ENCODE assay signal across 18 cellular contexts in genomic region chrX:133384454-133384853, GRCh38. TPM values are rescaled to one million over a fixed set of nuclear protein-coding genes. Genes with fewer than 3 reads are reported as not detected.
DNase-seq lines count a peak whose midpoint lies in the region; ATAC-seq and TF ChIP-seq lines count a peak whose summit lies in the region.
"Had no signal": no experiment of that assay in that cellular context is flagged by ENCODE, and none has a peak within 500 bp of the region (broad histone marks: within the 10 kb centered on the region; RNA-seq: fewer than 3 reads in every experiment).

No MANE protein-coding gene starts in this region.

- H3K27me3 Mint-ChIP-seq in H9 (ENCODE audit: low read depth) (no peaks in the 10 kb centered on the region), endodermal cell (ENCODE audit: insufficient read depth) (no peaks in the 10 kb centered on the region), nephron progenitor cell (ENCODE audit: low read depth, poor library complexity) (no peaks in the 10 kb centered on the region)

- H2BK20ac ChIP-seq in H9 (ENCODE audit: low read depth, low read length, poor library complexity, severe bottlenecking) = no peak overlapping the region

- peaks cover 9 to 52% (median 38%) of the 10 kb centered on the region in 3 experiments; a peak in 6 of 7 replicates for H3K36me3 Mint-ChIP-seq in H9 (ENCODE audit: insufficient read depth in 1 of 3, low read depth in 3 of 3)
- peaks cover 68% of the 10 kb centered on the region for H3K36me3 Mint-ChIP-seq in endodermal cell (ENCODE audit: low read depth)
- H3K36me3 Mint-ChIP-seq in nephron progenitor cell (ENCODE audit: low read depth) = peaks cover 4% of the 10 kb centered on the region
- H3K36me3 Mint-ChIP-seq: CD4-positive, alpha-beta memory T cell had no signal

- H3K27ac Mint-ChIP-seq in H9 (peak overlapping the region in 2 of 3 experiments; percentile 12 to 73; a peak in 2 of 7 replicates), endodermal cell (peak overlapping the region; percentile 33), nephron progenitor cell (peak overlapping the region; percentile 33)
- H3K27ac Mint-ChIP-seq: CD4-positive, alpha-beta memory T cell had no signal

- H3K4me2 ChIP-seq in H9 (ENCODE audit: insufficient read depth, insufficient read length, low read length) = no peak overlapping the region
- H3K4me2 ChIP-seq: A549 had no signal

- H3K56ac ChIP-seq in H9 (ENCODE audit: insufficient read length, low read depth, low read length) = no peak overlapping the region

- no peaks in the 10 kb centered on the region for H3K9me3 ChIP-seq in H9 (ENCODE audit: control insufficient read depth, low read depth, low read length)
- no peaks in the 10 kb centered on the region for H3K9me3 ChIP-seq in endodermal cell (ENCODE audit: control insufficient read depth, low read length)
- H3K9me3 ChIP-seq: A549, BE2C, HAP-1 had no signal

- no peak overlapping the region for H3K4ac ChIP-seq in H9 (ENCODE audit: low read depth, low read length)

- H3K9me3 Mint-ChIP-seq in H9 (no peaks in the 10 kb centered on the region), endodermal cell (no peaks in the 10 kb centered on the region), nephron progenitor cell (no peaks in the 10 kb centered on the region)
- H3K9me3 Mint-ChIP-seq: CD4-positive, alpha-beta memory T cell; GM23338 had no signal

- no peaks in the 10 kb centered on the region for H3K27me3 ChIP-seq in H9 (ENCODE audit: insufficient read depth, low read length)
- no peaks in the 10 kb centered on the region for H3K27me3 ChIP-seq in endodermal cell (ENCODE audit: control insufficient read depth, insufficient read depth, low read length, poor library complexity, severe bottlenecking)
- H3K27me3 ChIP-seq: BE2C had no signal

- H4K5ac ChIP-seq in H9 (ENCODE audit: insufficient read length, low read depth, low read length) = no peak overlapping the region

- peaks cover 72 to 81% of the 10 kb centered on the region in 2 experiments for H3K4me1 Mint-ChIP-seq in H9
- H3K4me1 Mint-ChIP-seq in endodermal cell = peaks cover 74% of the 10 kb centered on the region
- H3K4me1 Mint-ChIP-seq in nephron progenitor cell = peaks cover 44% of the 10 kb centered on the region
- H3K4me1 Mint-ChIP-seq: CD4-positive, alpha-beta memory T cell had no signal

- H3K27ac ChIP-seq in H9 (ENCODE audit: insufficient read length, low read depth, low read length) = no peak overlapping the region
- no peak overlapping the region for H3K27ac ChIP-seq in endodermal cell (ENCODE audit: low read depth, low read length)
- H3K27ac ChIP-seq: A549, C4-2B, HL-60 had no signal

- DNase-seq in H9 (no peak), endodermal cell (no peak), nephron progenitor cell (no peak), DMS114 treated with DMSO at 0.1 percent for 48 hours (lab: John Stamatoyannopoulos, UW; ENCODE audit: unreplicated experiment) (no peak)
- no peak for DNase-seq in activated effector memory CD4-positive, alpha-beta T cell treated with Interleukin-2 at 50 U/mL for 16 hours
- DNase-seq: BE2C; CD4-positive, alpha-beta memory T cell; DMS153; DMS79 treated with DMSO at 0.1 percent for 48 hours; GF-D8 had no signal

- peaks cover 19% of the 10 kb centered on the region for H3K4me1 ChIP-seq in H9 (ENCODE audit: insufficient read depth, low read length)
- no peaks in the 10 kb centered on the region for H3K4me1 ChIP-seq in endodermal cell (ENCODE audit: control insufficient read depth, insufficient read depth, low read length)
- H3K4me1 ChIP-seq: A549, BE2C had no signal

- H3K9ac ChIP-seq in H9 (ENCODE audit: extremely low read depth, insufficient read length, low read length) (no peak overlapping the region), endodermal cell (ENCODE audit: extremely low read depth, low read length, poor library complexity, severe bottlenecking) (no peak overlapping the region)

- no peak overlapping the region for H3K18ac ChIP-seq in H9 (ENCODE audit: insufficient read length, low read depth, low read length)

- H3K23me2 ChIP-seq in H9 (ENCODE audit: insufficient read length, low read depth, low read length, poor library complexity, severe bottlenecking) = no peaks in the 10 kb centered on the region

- H2BK120ac ChIP-seq in H9 (ENCODE audit: low read depth, low read length, poor library complexity, severe bottlenecking) = no peak overlapping the region

- ATAC-seq in GM18861 (IDR thresholded peaks at IDR 0.05; ENCODE audit: unreplicated experiment) = peak; percentile 35
- no peak for ATAC-seq in HG03460 (IDR thresholded peaks at IDR 0.05; ENCODE audit: unreplicated experiment)
- no peak for ATAC-seq in HG02571 (IDR thresholded peaks at IDR 0.05; ENCODE audit: unreplicated experiment)
- ATAC-seq: A549, GM23338 had no signal

- no peak overlapping the region for H3K23ac ChIP-seq in H9 (ENCODE audit: insufficient read length, low read depth, low read length)

- no peak overlapping the region for H2AK5ac ChIP-seq in H9 (ENCODE audit: insufficient read length, low read length)

- no peak overlapping the region for H3K4me3 ChIP-seq in endodermal cell (ENCODE audit: low read length)
- H3K4me3 ChIP-seq: A549, GM23338, HAP-1 had no signal

- TF ChIP-seq CTCF in H9 (conservative IDR thresholded peaks at IDR 0.05) (no peak), endodermal cell (conservative IDR thresholded peaks at IDR 0.05) (no peak), nephron progenitor cell (IDR thresholded peaks at IDR 0.05) (no peak)

- no peak overlapping the region for H3T11ph ChIP-seq in H9 (ENCODE audit: low read length)

- no peak overlapping the region for H4K8ac ChIP-seq in H9 (replicated peaks; ENCODE audit: insufficient read length, low read depth, low read length)

- H2BK12ac ChIP-seq in H9 (ENCODE audit: insufficient read length, low read depth, low read length) = no peak overlapping the region

- H2AFZ ChIP-seq in H9 (ENCODE audit: low read length) = no peak overlapping the region
- H2AFZ ChIP-seq: GM23338 had no signal

- peaks cover 75% of the 10 kb centered on the region for H3K79me2 ChIP-seq in H9 (ENCODE audit: insufficient read depth, low read length)

- H4K91ac ChIP-seq in H9 (ENCODE audit: insufficient read length, low read depth, low read length) = no peak overlapping the region

- no peak overlapping the region for H2BK5ac ChIP-seq in H9 (ENCODE audit: insufficient read length, low read length)

- peaks cover 8% of the 10 kb centered on the region for H3K79me1 ChIP-seq in H9 (ENCODE audit: insufficient read depth, low read depth, low read length, poor library complexity, severe bottlenecking)

- WGBS in H9 (ENCODE audit: extremely low coverage, insufficient read length, low lambda C conversion rate) = no CpG with 5 or more reads among the region's 6 CpGs
- WGBS in endodermal cell (ENCODE audit: insufficient coverage in 1 of 2, insufficient read length in 1 of 2), 2 experiments = 93 to 96% methylated on average over 5 to 6 of the region's 6 CpGs

- no peaks in the 10 kb centered on the region for H4K20me1 ChIP-seq in H9 (ENCODE audit: control insufficient read depth, insufficient read depth, insufficient read length)

- no peak overlapping the region for H2BK15ac ChIP-seq in H9 (ENCODE audit: low read depth, low read length)

- H3K36me3 ChIP-seq in endodermal cell (ENCODE audit: control insufficient read depth, insufficient read depth, low read length) = peaks cover 51% of the 10 kb centered on the region
- H3K36me3 ChIP-seq: BE2C had no signal

- H3K14ac ChIP-seq in H9 (ENCODE audit: insufficient read depth, low read length) = no peak overlapping the region

- H3K4me3 Mint-ChIP-seq in H9 (no peak overlapping the region), endodermal cell (no peak overlapping the region), nephron progenitor cell (no peak overlapping the region)
- H3K4me3 Mint-ChIP-seq: CD4-positive, alpha-beta memory T cell; GM23338 had no signal

RNA-seq across cellular contexts. Expression of gene GPC4, which starts 30.8 kb away (rescaled TPM):
- total RNA-seq in H9 (2021) = 416 and 418 TPM in 2 replicates
- 100 to 1,000 TPM; 281 to 829 TPM for total RNA-seq in endodermal cell
- 119 TPM for polyA plus RNA-seq in endodermal cell (2013, experiment 1 of 2)
- 101 TPM for polyA plus RNA-seq in endodermal cell (2013, experiment 2 of 2)
- total RNA-seq: CD4-positive, alpha-beta memory T cell had no signal
- polyA plus RNA-seq: CD4-positive, alpha-beta memory T cell had no signal
